Comparison of ENCODE assay signal across 16 cellular contexts in genomic region chr3:138872632-138873031, GRCh38. TPM values are rescaled to one million over a fixed set of nuclear protein-coding genes. Genes with fewer than 3 reads are reported as not detected.
DNase-seq lines count a peak whose midpoint lies in the region; ATAC-seq and TF ChIP-seq lines count a peak whose summit lies in the region.
"Had no signal": no experiment of that assay in that cellular context is flagged by ENCODE, and none has a peak within 500 bp of the region (broad histone marks: within the 10 kb centered on the region; RNA-seq: fewer than 3 reads in every experiment).

No MANE protein-coding gene starts in this region.

- no peak overlapping the region for H3K27ac Mint-ChIP-seq in activated CD8-positive, alpha-beta T cell treated with anti-CD3 and anti-CD28 coated beads for 36 hours
- H3K27ac Mint-ChIP-seq in activated CD8-positive, alpha-beta T cell treated with anti-CD3 and anti-CD28 coated beads, Interleukin-2, amount 10 ng/mL, durations not matched to agents 7 days and 5 days: no peak overlapping the region
- H3K27ac Mint-ChIP-seq in CD14-positive monocyte: peak overlapping the region in 5 of 7 donors; percentile 14 to 81 (median 32)
- H3K27ac Mint-ChIP-seq in T-helper 17 cell: peak overlapping the region; percentile 57
- H3K27ac Mint-ChIP-seq in dendritic cell treated with granulocyte-macrophage colony-stimulating factor and Interleukin-4, amounts not matched to agents 40 ng/mL and 50 ng/mL, for 4 days: peak overlapping the region; percentile 12
- no peak overlapping the region for H3K27ac Mint-ChIP-seq in Calu3 (ENCODE audit: unreplicated experiment)
- H3K27ac Mint-ChIP-seq: B cell; CD4-positive, alpha-beta T cell had no signal

- H3K36me3 Mint-ChIP-seq in activated CD8-positive, alpha-beta T cell treated with anti-CD3 and anti-CD28 coated beads for 36 hours (ENCODE audit: low read depth): no peaks in the 10 kb centered on the region
- H3K36me3 Mint-ChIP-seq in activated CD8-positive, alpha-beta T cell treated with anti-CD3 and anti-CD28 coated beads, Interleukin-2, amount 10 ng/mL, durations not matched to agents 7 days and 5 days (ENCODE audit: low read depth): peaks cover 7% of the 10 kb centered on the region
- no peaks in the 10 kb centered on the region for H3K36me3 Mint-ChIP-seq in CD14-positive monocyte
- peaks cover 2% of the 10 kb centered on the region for H3K36me3 Mint-ChIP-seq in T-helper 17 cell (ENCODE audit: low read depth)
- peaks cover 6% of the 10 kb centered on the region for H3K36me3 Mint-ChIP-seq in dendritic cell treated with granulocyte-macrophage colony-stimulating factor and Interleukin-4, amounts not matched to agents 40 ng/mL and 50 ng/mL, for 4 days (ENCODE audit: low read depth)
- H3K36me3 Mint-ChIP-seq in Calu3 (ENCODE audit: insufficient read depth, unreplicated experiment): peaks cover 4% of the 10 kb centered on the region

- no peak overlapping the region for H3K4me3 Mint-ChIP-seq in activated CD8-positive, alpha-beta T cell treated with anti-CD3 and anti-CD28 coated beads for 36 hours
- no peak overlapping the region for H3K4me3 Mint-ChIP-seq in activated CD8-positive, alpha-beta T cell treated with anti-CD3 and anti-CD28 coated beads, Interleukin-2, amount 10 ng/mL, durations not matched to agents 7 days and 5 days
- no peak overlapping the region for H3K4me3 Mint-ChIP-seq in CD14-positive monocyte
- no peak overlapping the region for H3K4me3 Mint-ChIP-seq in T-helper 17 cell
- no peak overlapping the region for H3K4me3 Mint-ChIP-seq in dendritic cell treated with granulocyte-macrophage colony-stimulating factor and Interleukin-4, amounts not matched to agents 40 ng/mL and 50 ng/mL, for 4 days
- H3K4me3 Mint-ChIP-seq in Calu3 (ENCODE audit: low read depth, unreplicated experiment): no peak overlapping the region
- H3K4me3 Mint-ChIP-seq: B cell; CD4-positive, alpha-beta T cell; CD8-positive, alpha-beta memory T cell had no signal

- TF ChIP-seq CTCF in activated CD8-positive, alpha-beta T cell treated with anti-CD3 and anti-CD28 coated beads for 36 hours (IDR thresholded peaks at IDR 0.05): peak; percentile 34
- TF ChIP-seq CTCF in CD14-positive monocyte (IDR thresholded peaks at IDR 0.05): no peak
- no peak for TF ChIP-seq CTCF in Calu3 (IDR thresholded peaks at IDR 0.05; ENCODE audit: unreplicated experiment)

- no TSS peak for BruUV-seq in Calu3 (replicated peaks; lab: Mats Ljungman, UMichigan)

- H3K9me3 ChIP-seq in T-helper 17 cell (ENCODE audit: control insufficient read depth, low read length, poor library complexity, severe bottlenecking): no peaks in the 10 kb centered on the region

- CTCF ChIA-PET in activated CD8-positive, alpha-beta T cell treated with anti-CD3 and anti-CD28 coated beads for 36 hours (lab: Charles Lee): interaction anchor here (1.6 kb wide), 1 partner anchor 43 kb away, joined by 4 read pairs; no protein-coding TSS in a partner anchor
- CTCF ChIA-PET in activated CD8-positive, alpha-beta T cell treated with anti-CD3 and anti-CD28 coated beads, Interleukin-2, amount 10 ng/mL, durations not matched to agents 7 days and 5 days (lab: Charles Lee): interaction anchor here (0.9 to 1.2 kb wide), 2 partner anchors 14 to 43 kb away, joined by 3 read pairs; no protein-coding TSS in a partner anchor
- CTCF ChIA-PET in Calu3 (lab: Charles Lee): interaction anchor here (0.7 to 1.4 kb wide), 3 partner anchors 10 to 43 kb away, joined by 3 to 5 read pairs (median 5); no protein-coding TSS in a partner anchor

- DNase-seq in activated CD8-positive, alpha-beta T cell treated with anti-CD3 and anti-CD28 coated beads for 36 hours: no peak
- no peak for DNase-seq in activated CD8-positive, alpha-beta T cell treated with anti-CD3 and anti-CD28 coated beads, Interleukin-2, amount 10 ng/mL, durations not matched to agents 7 days and 5 days
- DNase-seq in CD14-positive monocyte (ENCODE audit: low spot score): no peak
- DNase-seq in T-helper 17 cell: no peak
- no peak for DNase-seq in Calu3
- DNase-seq in NCI-H345 treated with DMSO at 0.1 percent for 48 hours (lab: John Stamatoyannopoulos, UW; ENCODE audit: unreplicated experiment): no peak
- DNase-seq: CD4-positive, alpha-beta T cell; CD8-positive, alpha-beta memory T cell; DMS153; DND-41; GM23248; H7; HCEC 1CT had no signal

- H3K9me3 Mint-ChIP-seq in activated CD8-positive, alpha-beta T cell treated with anti-CD3 and anti-CD28 coated beads for 36 hours: peaks cover 11% of the 10 kb centered on the region
- H3K9me3 Mint-ChIP-seq in activated CD8-positive, alpha-beta T cell treated with anti-CD3 and anti-CD28 coated beads, Interleukin-2, amount 10 ng/mL, durations not matched to agents 7 days and 5 days (ENCODE audit: insufficient read depth): peaks cover 6% of the 10 kb centered on the region
- peaks cover 0 to 7% (median 5%) of the 10 kb centered on the region in 7 donors for H3K9me3 Mint-ChIP-seq in CD14-positive monocyte
- H3K9me3 Mint-ChIP-seq in dendritic cell treated with granulocyte-macrophage colony-stimulating factor and Interleukin-4, amounts not matched to agents 40 ng/mL and 50 ng/mL, for 4 days: peaks cover 13% of the 10 kb centered on the region
- peaks cover 11% of the 10 kb centered on the region for H3K9me3 Mint-ChIP-seq in Calu3 (ENCODE audit: low read depth, unreplicated experiment)

- POLR2A ChIA-PET in activated CD8-positive, alpha-beta T cell treated with anti-CD3 and anti-CD28 coated beads for 36 hours (lab: Charles Lee): no interaction called here
- POLR2A ChIA-PET in activated CD8-positive, alpha-beta T cell treated with anti-CD3 and anti-CD28 coated beads, Interleukin-2, amount 10 ng/mL, durations not matched to agents 7 days and 5 days (lab: Charles Lee): no interaction called here

- no peaks in the 10 kb centered on the region for H3K27me3 Mint-ChIP-seq in activated CD8-positive, alpha-beta T cell treated with anti-CD3 and anti-CD28 coated beads for 36 hours
- no peaks in the 10 kb centered on the region for H3K27me3 Mint-ChIP-seq in activated CD8-positive, alpha-beta T cell treated with anti-CD3 and anti-CD28 coated beads, Interleukin-2, amount 10 ng/mL, durations not matched to agents 7 days and 5 days (ENCODE audit: low read depth)
- H3K27me3 Mint-ChIP-seq in CD14-positive monocyte (ENCODE audit: low read depth in 3 of 3) (peaks cover 0 to 3% (median 2%) of the 10 kb centered on the region in 3 donors), T-helper 17 cell (no peaks in the 10 kb centered on the region), Calu3 (ENCODE audit: unreplicated experiment) (no peaks in the 10 kb centered on the region)
- H3K27me3 Mint-ChIP-seq in dendritic cell treated with granulocyte-macrophage colony-stimulating factor and Interleukin-4, amounts not matched to agents 40 ng/mL and 50 ng/mL, for 4 days: no peaks in the 10 kb centered on the region
- H3K27me3 Mint-ChIP-seq: CD4-positive, alpha-beta T cell had no signal

- no peak for ATAC-seq in activated CD8-positive, alpha-beta T cell treated with anti-CD3 and anti-CD28 coated beads for 36 hours
- ATAC-seq in activated CD8-positive, alpha-beta T cell treated with anti-CD3 and anti-CD28 coated beads, Interleukin-2, amount 10 ng/mL, durations not matched to agents 7 days and 5 days: no peak
- ATAC-seq in T-helper 17 cell: no peak
- ATAC-seq in GM18861 (IDR thresholded peaks at IDR 0.05; ENCODE audit: unreplicated experiment): no peak

- peaks cover 5% of the 10 kb centered on the region for H3K4me1 Mint-ChIP-seq in activated CD8-positive, alpha-beta T cell treated with anti-CD3 and anti-CD28 coated beads for 36 hours (ENCODE audit: low read depth)
- H3K4me1 Mint-ChIP-seq in activated CD8-positive, alpha-beta T cell treated with anti-CD3 and anti-CD28 coated beads, Interleukin-2, amount 10 ng/mL, durations not matched to agents 7 days and 5 days (ENCODE audit: low read depth): peaks cover 5% of the 10 kb centered on the region
- H3K4me1 Mint-ChIP-seq in CD14-positive monocyte (peaks cover 23% of the 10 kb centered on the region), T-helper 17 cell (no peaks in the 10 kb centered on the region), Calu3 (ENCODE audit: low read depth, unreplicated experiment) (no peaks in the 10 kb centered on the region)
- H3K4me1 Mint-ChIP-seq in dendritic cell treated with granulocyte-macrophage colony-stimulating factor and Interleukin-4, amounts not matched to agents 40 ng/mL and 50 ng/mL, for 4 days (ENCODE audit: low read depth): peaks cover 28% of the 10 kb centered on the region

- intact Hi-C loops in activated CD8-positive, alpha-beta T cell treated with anti-CD3 and anti-CD28 coated beads for 36 hours (cut with micrococcal nuclease): no loop called here
- intact Hi-C loops in CD14-positive monocyte (cut with micrococcal nuclease) (no loop called here), Calu3 (cut with micrococcal nuclease; ENCODE audit: unreplicated experiment) (no loop called here)
- intact Hi-C loops in dendritic cell treated with granulocyte-macrophage colony-stimulating factor and Interleukin-4, amounts not matched to agents 40 ng/mL and 50 ng/mL, for 4 days (cut with micrococcal nuclease): no loop called here

RNA-seq across cellular contexts. Expression of gene PIK3CB, which starts 37.9 kb away (rescaled TPM):
- total RNA-seq in activated CD8-positive, alpha-beta T cell treated with anti-CD3 and anti-CD28 coated beads for 36 hours: 10 to 100 TPM; 12.4 to 13.4 TPM
- 1 to 10 TPM; 3.6 to 4.1 TPM for total RNA-seq in activated CD8-positive, alpha-beta T cell treated with anti-CD3 and anti-CD28 coated beads, Interleukin-2, amount 10 ng/mL, durations not matched to agents 7 days and 5 days
- polyA plus RNA-seq in CD14-positive monocyte: 10 to 100 TPM; 20.4 to 33.6 TPM
- total RNA-seq in T-helper 17 cell: 10 to 100 TPM; 26.5 to 36.2 TPM
- total RNA-seq in Calu3 (2022): 52.6 and 59.3 TPM in 2 replicates

Comparison
In these comparisons a context has a peak if more than half of its experiments do, and no peak if none do; other contexts are left out.
1. H3K27ac Mint-ChIP-seq: peak in CD14-positive monocyte (5 of 7), T-helper 17 cell (single experiment) and dendritic cell treated with granulocyte-macrophage colony-stimulating factor and Interleukin-4, amounts not matched to agents 40 ng/mL and 50 ng/mL, for 4 days (single experiment); none in activated CD8-positive, alpha-beta T cell treated with anti-CD3 and anti-CD28 coated beads for 36 hours (single experiment), activated CD8-positive, alpha-beta T cell treated with anti-CD3 and anti-CD28 coated beads, Interleukin-2, amount 10 ng/mL, durations not matched to agents 7 days and 5 days (single experiment) and Calu3 (single experiment).